In the genomic region with DNA sequence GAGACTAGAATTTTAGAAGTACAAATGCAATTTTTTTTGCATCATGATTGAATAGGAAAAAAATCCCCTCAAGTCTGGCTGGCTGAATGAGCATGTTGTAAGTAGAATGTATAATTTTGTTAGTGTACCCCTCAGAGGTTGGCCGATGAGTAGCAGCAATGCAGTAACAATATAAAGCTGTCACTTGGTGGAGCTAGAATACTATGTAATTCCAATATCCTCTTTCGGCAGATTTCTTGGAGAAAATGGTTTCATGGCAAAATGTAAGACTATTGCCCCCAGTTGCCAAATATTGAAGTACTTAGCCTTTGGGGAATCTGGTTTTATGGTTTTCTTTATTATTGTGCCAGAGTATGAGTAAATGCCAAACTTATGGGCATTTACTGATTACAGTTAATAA, we compare ENCODE assay signal across 1 cellular context.
A peak's percentile ranks its signal among the peaks of the same experiment; 100 is the strongest.
TF ChIP-seq lines count a peak whose summit lies in the region.

No MANE protein-coding gene starts in this region.

TF ChIP-seq in K562, 482 proteins besides CTCF, POLR2A, EP300 and RAD21 (continued from another document):
- no peak for TF ChIP-seq STAT5B (CRISPR knock-in tag; IDR thresholded peaks at IDR 0.05)
- TF ChIP-seq ARID2 (IDR thresholded peaks at IDR 0.05), result peak; percentile 67; the same call in 1 of the 2 replicates
- no peak for TF ChIP-seq MIER1 (IDR thresholded peaks at IDR 0.05; ENCODE audit: low read depth)
- peak; percentile 30; the same call in 1 of the 2 replicates for TF ChIP-seq GATAD2B (IDR thresholded peaks at IDR 0.05; ENCODE audit: borderline replicate concordance)
